Comparison of ENCODE assay signal across 8 cellular contexts in genomic region chr2:20045712-20046292, GRCh38. TPM values are rescaled to one million over a fixed set of nuclear protein-coding genes. Genes with fewer than 3 reads are reported as not detected.
"Had no signal": no experiment of that assay in that cellular context is flagged by ENCODE, and none has a peak within 500 bp of the region (broad histone marks: within the 10 kb centered on the region; RNA-seq: fewer than 3 reads in every experiment).

No MANE protein-coding gene starts in this region.

RNA-seq across cellular contexts. Expression of gene MATN3, which starts 33.3 kb away (rescaled TPM):
- total RNA-seq: activated CD4-positive, alpha-beta T cell treated with anti-CD3 and anti-CD28 coated beads, Interleukin-2, amount 10 ng/mL, durations not matched to agents 24 days and 14 days; activated CD8-positive, alpha-beta memory T cell treated with anti-CD3 and anti-CD28 coated beads for 36 hours; activated CD8-positive, alpha-beta T cell treated with anti-CD3 and anti-CD28 coated beads for 36 hours; activated naive CD8-positive, alpha-beta T cell treated with anti-CD3 and anti-CD28 coated beads, Interleukin-2, amount 10 ng/mL, durations not matched to agents 7 days and 5 days; activated T-helper 2 cell treated with anti-CD3 and anti-CD28 coated beads, Interferon-gamma antibody, Interleukin-2, Interleukin-4, amounts not matched to agents 10 μg/mL and 5 μg/mL and 100 μg/mL, durations not matched to agents 14 hours and 24 hours and 36 hours; T-helper 1 cell treated with Interleukin-12 subunit alpha and Interleukin-12 subunit beta and Interleukin-4 antibody, amounts not matched to agents 30 ng/mL and 1 ng/mL, for 36 hours; T-helper 2 cell treated with Interferon-gamma antibody and Interleukin-4, amounts not matched to agents 100 ng/mL and 5 ng/mL, for 36 hours had no signal
- polyA plus RNA-seq: IgD-negative memory B cell had no signal
